In genomic region chr1:50973255-50973654, GRCh38 we compare ENCODE assay signal across 15 cellular contexts. TPM values are rescaled to one million over a fixed set of nuclear protein-coding genes. Genes with fewer than 3 reads are reported as not detected.
DNase-seq lines count a peak whose midpoint lies in the region; ATAC-seq and TF ChIP-seq lines count a peak whose summit lies in the region.
"Had no signal": no experiment of that assay in that cellular context is flagged by ENCODE, and none has a peak within 500 bp of the region (broad histone marks: within the 10 kb centered on the region; RNA-seq: fewer than 3 reads in every experiment).

No MANE protein-coding gene starts in this region.

- H2AFZ ChIP-seq in PC-3 (ENCODE audit: low read length): peak overlapping the region; percentile 63; the same call in 1 of the 2 replicates
- H2AFZ ChIP-seq: parathyroid adenoma had no signal

- H3K36me3 ChIP-seq in PC-3 (ENCODE audit: low read depth, low read length) (no peaks in the 10 kb centered on the region), tibial nerve (no peaks in the 10 kb centered on the region)

- POLR2A ChIA-PET in activated CD8-positive, alpha-beta T cell treated with anti-CD3 and anti-CD28 coated beads, Interleukin-2, amount 10 ng/mL, durations not matched to agents 7 days and 5 days (lab: Charles Lee): interaction anchor here (1.5 kb wide), 1 partner anchor 13 kb away, joined by 8 read pairs; the partner anchor contains the start of gene FAF1
- POLR2A ChIA-PET in activated CD8-positive, alpha-beta T cell treated with anti-CD3 and anti-CD28 coated beads for 36 hours (lab: Charles Lee): no interaction called here
- POLR2A ChIA-PET in PC-3 (lab: Charles Lee; ENCODE audit: unreplicated experiment): no interaction called here

- TF ChIP-seq EP300 in tibial nerve (IDR thresholded peaks at IDR 0.05): no peak

- peaks cover 84% of the 10 kb centered on the region for H3K79me2 ChIP-seq in PC-3 (ENCODE audit: low read length)
- H3K79me2 ChIP-seq: parathyroid adenoma had no signal

- H3K9me3 ChIP-seq in PC-3 (ENCODE audit: low read length) (no peaks in the 10 kb centered on the region), tibial nerve (no peaks in the 10 kb centered on the region)

- TF ChIP-seq CTCF in activated CD8-positive, alpha-beta T cell treated with anti-CD3 and anti-CD28 coated beads for 36 hours (IDR thresholded peaks at IDR 0.05): no peak
- TF ChIP-seq CTCF in PC-3 (conservative IDR thresholded peaks at IDR 0.05; ENCODE audit: low read depth, low read length): no peak
- TF ChIP-seq CTCF in fibroblast of the aortic adventitia (IDR thresholded peaks at IDR 0.05; ENCODE audit: insufficient read depth, low read length): no peak
- no peak for TF ChIP-seq CTCF in tibial nerve (IDR thresholded peaks at IDR 0.05)

- H3K9ac ChIP-seq in PC-3 (ENCODE audit: low read length): peak overlapping the region; percentile 93
- H3K9ac ChIP-seq: parathyroid adenoma had no signal

- H4K20me1 ChIP-seq in PC-3 (ENCODE audit: low read length): no peaks in the 10 kb centered on the region; the same call in 1 of the 2 replicates

- no peak overlapping the region for H3K27ac Mint-ChIP-seq in activated CD8-positive, alpha-beta T cell treated with anti-CD3 and anti-CD28 coated beads, Interleukin-2, amount 10 ng/mL, durations not matched to agents 7 days and 5 days
- H3K27ac Mint-ChIP-seq in activated CD8-positive, alpha-beta T cell treated with anti-CD3 and anti-CD28 coated beads for 36 hours: no peak overlapping the region
- H3K27ac Mint-ChIP-seq: activated CD4-positive, alpha-beta memory T cell treated with anti-CD3 and anti-CD28 coated beads, Interleukin-2, amount 10 ng/mL, durations not matched to agents 7 days and 5 days; activated naive CD8-positive, alpha-beta T cell treated with anti-CD3 and anti-CD28 coated beads, Interleukin-2, amount 10 ng/mL, durations not matched to agents 7 days and 5 days; activated T-cell treated with anti-CD3 and anti-CD28 coated beads, Interleukin-2, amount 50 U/mL, for 72 hours; stimulated activated naive CD8-positive, alpha-beta T cell treated with anti-CD3 and anti-CD28 coated beads, Interleukin-15, Interleukin-2, amounts not matched to agents 100 ng/mL and 50 ng/mL, for 24 hours had no signal

- no peaks in the 10 kb centered on the region for H3F3A ChIP-seq in PC-3 (ENCODE audit: low read length, unreplicated experiment)

- DNase-seq in activated CD8-positive, alpha-beta T cell treated with anti-CD3 and anti-CD28 coated beads, Interleukin-2, amount 10 ng/mL, durations not matched to agents 7 days and 5 days: no peak
- no peak for DNase-seq in activated CD8-positive, alpha-beta T cell treated with anti-CD3 and anti-CD28 coated beads for 36 hours
- DNase-seq in PC-3: no peak
- peak; percentile 33 for DNase-seq in fibroblast of the aortic adventitia (ENCODE audit: low read depth)
- DNase-seq in tibial nerve (ENCODE audit: low spot score in 2 of 2): no peak
- DNase-seq in D341Med (ENCODE audit: low spot score): no peak
- DNase-seq in AG08395 (ENCODE audit: low spot score): no peak
- DNase-seq: activated CD4-positive, alpha-beta memory T cell treated with anti-CD3 and anti-CD28 coated beads, Interleukin-2, amount 10 ng/mL, durations not matched to agents 7 days and 5 days; activated naive CD8-positive, alpha-beta T cell treated with anti-CD3 and anti-CD28 coated beads, Interleukin-2, amount 10 ng/mL, durations not matched to agents 7 days and 5 days; activated T-cell treated with anti-CD3 and anti-CD28 coated beads, Interleukin-2, amount 50 U/mL, for 72 hours; effector CD8-positive, alpha-beta T cell; GDM1 had no signal

- peak overlapping the region; percentile 95 for H3K4me2 ChIP-seq in PC-3 (ENCODE audit: low read length)

- H3K4me1 Mint-ChIP-seq in activated CD8-positive, alpha-beta T cell treated with anti-CD3 and anti-CD28 coated beads, Interleukin-2, amount 10 ng/mL, durations not matched to agents 7 days and 5 days (ENCODE audit: low read depth): peaks cover 44% of the 10 kb centered on the region
- H3K4me1 Mint-ChIP-seq in activated CD8-positive, alpha-beta T cell treated with anti-CD3 and anti-CD28 coated beads for 36 hours (ENCODE audit: low read depth): peaks cover 24% of the 10 kb centered on the region

- ATAC-seq in activated CD8-positive, alpha-beta T cell treated with anti-CD3 and anti-CD28 coated beads, Interleukin-2, amount 10 ng/mL, durations not matched to agents 7 days and 5 days: no peak
- ATAC-seq in activated CD8-positive, alpha-beta T cell treated with anti-CD3 and anti-CD28 coated beads for 36 hours: no peak
- ATAC-seq in PC-3 (no peak), GM18868 (IDR thresholded peaks at IDR 0.05; ENCODE audit: unreplicated experiment) (no peak)
- ATAC-seq: activated T-cell treated with anti-CD3 and anti-CD28 coated beads, Interleukin-2, amount 50 U/mL, for 72 hours had no signal

- H3K4me3 ChIP-seq in PC-3 (ENCODE audit: low read length) (peak overlapping the region; percentile 93), fibroblast of the aortic adventitia (ENCODE audit: low read depth, low read length) (no peak overlapping the region), tibial nerve (no peak overlapping the region)

- BruUV-seq in PC-3 (replicated peaks; lab: Mats Ljungman, UMichigan): no TSS peak

- no peaks in the 10 kb centered on the region for H3K27me3 Mint-ChIP-seq in activated CD8-positive, alpha-beta T cell treated with anti-CD3 and anti-CD28 coated beads, Interleukin-2, amount 10 ng/mL, durations not matched to agents 7 days and 5 days (ENCODE audit: low read depth)
- H3K27me3 Mint-ChIP-seq in activated CD8-positive, alpha-beta T cell treated with anti-CD3 and anti-CD28 coated beads for 36 hours: peaks cover 12% of the 10 kb centered on the region

- 50 to 51% methylated on average over 1 of the region's 1 CpG for WGBS in tibial nerve, 2 donors

- CTCF ChIA-PET in activated CD8-positive, alpha-beta T cell treated with anti-CD3 and anti-CD28 coated beads, Interleukin-2, amount 10 ng/mL, durations not matched to agents 7 days and 5 days (lab: Charles Lee): interaction anchor here (0.9 to 1.5 kb wide), 3 partner anchors 13 to 216 kb away, joined by 3 to 6 read pairs (median 5); no protein-coding TSS in a partner anchor
- CTCF ChIA-PET in activated CD8-positive, alpha-beta T cell treated with anti-CD3 and anti-CD28 coated beads for 36 hours (lab: Charles Lee): interaction anchor here (0.8 to 2.1 kb wide), 3 partner anchors 44 to 217 kb away, joined by 3 to 6 read pairs (median 5); no protein-coding TSS in a partner anchor
- CTCF ChIA-PET in PC-3 (lab: Charles Lee): no interaction called here

- TF ChIP-seq POLR2A in tibial nerve (IDR thresholded peaks at IDR 0.05): no peak

- peaks cover 62% of the 10 kb centered on the region for H3K36me3 Mint-ChIP-seq in activated CD8-positive, alpha-beta T cell treated with anti-CD3 and anti-CD28 coated beads, Interleukin-2, amount 10 ng/mL, durations not matched to agents 7 days and 5 days (ENCODE audit: low read depth)
- H3K36me3 Mint-ChIP-seq in activated CD8-positive, alpha-beta T cell treated with anti-CD3 and anti-CD28 coated beads for 36 hours (ENCODE audit: low read depth): peaks cover 7% of the 10 kb centered on the region

- intact Hi-C loops in activated CD8-positive, alpha-beta T cell treated with anti-CD3 and anti-CD28 coated beads for 36 hours (cut with micrococcal nuclease): no loop called here
- intact Hi-C loops in PC-3 (cut with micrococcal nuclease): no loop called here

- peak overlapping the region; percentile 15 for H3K4me3 Mint-ChIP-seq in activated CD8-positive, alpha-beta T cell treated with anti-CD3 and anti-CD28 coated beads, Interleukin-2, amount 10 ng/mL, durations not matched to agents 7 days and 5 days
- no peak overlapping the region for H3K4me3 Mint-ChIP-seq in activated CD8-positive, alpha-beta T cell treated with anti-CD3 and anti-CD28 coated beads for 36 hours
- H3K4me3 Mint-ChIP-seq: activated CD4-positive, alpha-beta memory T cell treated with anti-CD3 and anti-CD28 coated beads, Interleukin-2, amount 10 ng/mL, durations not matched to agents 7 days and 5 days; activated T-cell treated with anti-CD3 and anti-CD28 coated beads, Interleukin-2, amount 50 U/mL, for 72 hours; stimulated activated naive CD8-positive, alpha-beta T cell treated with anti-CD3 and anti-CD28 coated beads, Interleukin-15, Interleukin-2, amounts not matched to agents 100 ng/mL and 50 ng/mL, for 24 hours had no signal

- no peaks in the 10 kb centered on the region for H3K9me3 Mint-ChIP-seq in activated CD8-positive, alpha-beta T cell treated with anti-CD3 and anti-CD28 coated beads, Interleukin-2, amount 10 ng/mL, durations not matched to agents 7 days and 5 days (ENCODE audit: insufficient read depth)
- no peaks in the 10 kb centered on the region for H3K9me3 Mint-ChIP-seq in activated CD8-positive, alpha-beta T cell treated with anti-CD3 and anti-CD28 coated beads for 36 hours
- H3K9me3 Mint-ChIP-seq: activated CD4-positive, alpha-beta memory T cell treated with anti-CD3 and anti-CD28 coated beads, Interleukin-2, amount 10 ng/mL, durations not matched to agents 7 days and 5 days; activated naive CD8-positive, alpha-beta T cell treated with anti-CD3 and anti-CD28 coated beads, Interleukin-2, amount 10 ng/mL, durations not matched to agents 7 days and 5 days; activated T-cell treated with anti-CD3 and anti-CD28 coated beads, Interleukin-2, amount 50 U/mL, for 72 hours; stimulated activated naive CD8-positive, alpha-beta T cell treated with anti-CD3 and anti-CD28 coated beads, Interleukin-15, Interleukin-2, amounts not matched to agents 100 ng/mL and 50 ng/mL, for 24 hours had no signal

- peak overlapping the region; percentile 37 for H3K27ac ChIP-seq in PC-3 (ENCODE audit: low read length)
- peak overlapping the region; percentile 33 to 98 (median 76) for H3K27ac ChIP-seq in tibial nerve
- H3K27ac ChIP-seq: parathyroid adenoma had no signal

- H3K4me1 ChIP-seq in PC-3 (ENCODE audit: insufficient read depth, low read length) (peaks cover 26% of the 10 kb centered on the region), tibial nerve (peaks cover 0 to 19% (median 0%) of the 10 kb centered on the region in 4 donors)
- H3K4me1 ChIP-seq: parathyroid adenoma had no signal

- H3K27me3 ChIP-seq in PC-3 (ENCODE audit: low read length) (no peaks in the 10 kb centered on the region), tibial nerve (peaks cover 0 to 7% of the 10 kb centered on the region in 2 donors)

- no peaks in the 10 kb centered on the region for H3K9me2 ChIP-seq in PC-3 (replicated peaks; ENCODE audit: low read length)

RNA-seq across cellular contexts. Expression of gene CDKN2C, which starts 3.2 kb away (rescaled TPM):
- 10 to 100 TPM; 82.0 to 82.5 TPM for total RNA-seq in activated CD8-positive, alpha-beta T cell treated with anti-CD3 and anti-CD28 coated beads, Interleukin-2, amount 10 ng/mL, durations not matched to agents 7 days and 5 days
- 10 to 100 TPM; 18.4 to 20.7 TPM for total RNA-seq in activated CD8-positive, alpha-beta T cell treated with anti-CD3 and anti-CD28 coated beads for 36 hours
- total RNA-seq in PC-3 (2014; rRNA removed) (49.2 and 60.0 TPM in 2 replicates), fibroblast of the aortic adventitia (ENCODE audit: low replicate concordance) (15.3 and 34.1 TPM in 2 replicates), tibial nerve (10 to 100 TPM; 16.1 to 30.2 (median 28.5) TPM)

RNA-seq across cellular contexts. Expression of gene FAF1, which starts 13.2 kb away (rescaled TPM):
- total RNA-seq in activated CD8-positive, alpha-beta T cell treated with anti-CD3 and anti-CD28 coated beads, Interleukin-2, amount 10 ng/mL, durations not matched to agents 7 days and 5 days: 100 to 1,000 TPM in 1 of 2 experiments, 10 to 100 TPM in 1; 95.6 to 104 TPM
- 10 to 100 TPM; 82.2 to 87.0 TPM for total RNA-seq in activated CD8-positive, alpha-beta T cell treated with anti-CD3 and anti-CD28 coated beads for 36 hours
- 12.7 and 14.7 TPM in 2 replicates for total RNA-seq in PC-3 (2014; rRNA removed)
- total RNA-seq in fibroblast of the aortic adventitia (ENCODE audit: low replicate concordance): 93.8 and 100 TPM in 2 replicates
- 10 to 100 TPM; 25.1 to 55.7 (median 38.8) TPM for total RNA-seq in tibial nerve
